Comparison of ENCODE assay signal across 23 cellular contexts in genomic region chr1:217109928-217110327, GRCh38.
"Had no signal": no experiment of that assay in that cellular context is flagged by ENCODE, and none has a peak within 500 bp of the region (broad histone marks: within the 10 kb centered on the region; RNA-seq: fewer than 3 reads in every experiment).

No MANE protein-coding gene starts in this region.

- H3K4me3 ChIP-seq: left ventricle myocardium inferior, lung, neural progenitor cell, ovary, prostate gland, spleen, tibial nerve, uterus had no signal

- H3K36me3 ChIP-seq: left ventricle myocardium inferior, neural progenitor cell, ovary, prostate gland, spleen, tibial nerve, uterus had no signal

- H3K9ac ChIP-seq: neural progenitor cell had no signal

- H3K4me2 ChIP-seq: neural progenitor cell had no signal

- DNase-seq: hypothalamus; immature natural killer cell; kidney; left colon; left ventricle myocardium inferior; mesendoderm; naive B cell; natural killer cell; nephron progenitor cell; ovary; retina; right cardiac atrium; small intestine; spleen; stimulated activated CD4-positive, alpha-beta T cell treated with anti-CD3 and anti-CD28 coated beads, Interleukin-4, amount 100 ng/mL, for 24 hours; stimulated activated naive CD4-positive, alpha-beta T cell; uterus had no signal

- H3K4me1 ChIP-seq: left ventricle myocardium inferior, neural progenitor cell, prostate gland, spleen, tibial nerve, uterus had no signal

- H3K9me3 ChIP-seq: left ventricle myocardium inferior, ovary, prostate gland, spleen, tibial nerve, uterus had no signal

- ATAC-seq: left colon; natural killer cell; right cardiac atrium; sciatic nerve; stimulated activated effector memory CD8-positive, alpha-beta T cell treated with anti-CD3 and anti-CD28 coated beads, Interleukin-12 subunit alpha, Interleukin-12 subunit beta, amount 100 ng/mL, for 72 hours had no signal

- H3K27ac ChIP-seq: left ventricle myocardium inferior, neural progenitor cell, ovary, prostate gland, spleen, tibial nerve, uterus had no signal

- H3K27me3 ChIP-seq: ovary, spleen, tibial nerve, uterus had no signal

- H2AFZ ChIP-seq: neural progenitor cell had no signal
